Comparison of ENCODE assay signal across 23 cellular contexts in genomic region chr17:36504156-36504545, GRCh38.
"Had no signal": no experiment of that assay in that cellular context is flagged by ENCODE, and none has a peak within 500 bp of the region (broad histone marks: within the 10 kb centered on the region; RNA-seq: fewer than 3 reads in every experiment).

No MANE protein-coding gene starts in this region.

- H3K4me3 ChIP-seq: cardiac muscle cell, Peyer's patch, SJCRH30 had no signal

- H3K4me1 ChIP-seq: Peyer's patch, SJCRH30 had no signal

- H3K36me3 ChIP-seq: cardiac muscle cell had no signal

- H3K4me3 Mint-ChIP-seq: activated CD8-positive, alpha-beta T cell treated with anti-CD3 and anti-CD28 coated beads, Interleukin-2, amount 10 ng/mL, durations not matched to agents 7 days and 5 days; activated naive CD4-positive, alpha-beta T cell treated with anti-CD3 and anti-CD28 coated beads for 36 hours; activated naive CD8-positive, alpha-beta T cell had no signal

- H3K27me3 ChIP-seq: brain microvascular endothelial cell, cardiac muscle cell, Peyer's patch, SJCRH30 had no signal

- H3K9me3 Mint-ChIP-seq: activated naive CD4-positive, alpha-beta T cell treated with anti-CD3 and anti-CD28 coated beads for 36 hours had no signal

- H3K9ac ChIP-seq: SK-N-SH had no signal

- H3K27ac ChIP-seq: brain microvascular endothelial cell, Peyer's patch, RWPE1, SJCRH30 had no signal

- H3K9me3 ChIP-seq: Peyer's patch, SJCRH30, SK-N-SH had no signal

- ATAC-seq: activated CD4-positive, CD25-positive, alpha-beta regulatory T cell treated with anti-CD3 and anti-CD28 coated beads, Interleukin-2, amount 50 U/mL, for 24 hours; activated CD8-positive, alpha-beta T cell treated with anti-CD3 and anti-CD28 coated beads, Interleukin-2, amount 10 ng/mL, durations not matched to agents 7 days and 5 days had no signal

- H3K27ac Mint-ChIP-seq: activated CD8-positive, alpha-beta T cell treated with anti-CD3 and anti-CD28 coated beads, Interleukin-2, amount 10 ng/mL, durations not matched to agents 7 days and 5 days; activated naive CD4-positive, alpha-beta T cell treated with anti-CD3 and anti-CD28 coated beads for 36 hours; activated naive CD8-positive, alpha-beta T cell had no signal

- DNase-seq: activated CD4-positive, alpha-beta T cell treated with anti-CD3 and anti-CD28 coated beads for 48 hours; activated CD4-positive, alpha-beta T cell treated with anti-CD3 and anti-CD28 coated beads, Interleukin-2, amount 50 U/mL, for 4 hours; activated CD8-positive, alpha-beta T cell treated with anti-CD3 and anti-CD28 coated beads, Interleukin-2, amount 10 ng/mL, durations not matched to agents 7 days and 5 days; activated gamma-delta T cell; activated naive CD4-positive, alpha-beta T cell treated with anti-CD3 and anti-CD28 coated beads for 36 hours; activated T-cell treated with anti-CD3 and anti-CD28 coated beads, Interleukin-2, amount 50 U/mL, for 1 hour; brain microvascular endothelial cell; MM.1S; NCI-H1105 treated with DMSO at 0.1 percent for 48 hours; NCI-H1436 treated with DMSO at 0.1 percent for 48 hours; NCI-H187; NCI-H2081; NCI-H446; NCI-H524; Peyer's patch; Right ventricle myocardium superior; SJCRH30; SK-N-SH; T-helper 1 cell had no signal

- H3K27me3 Mint-ChIP-seq: activated naive CD8-positive, alpha-beta T cell had no signal
